1 cellular context compared by ENCODE assay signal in the genomic region with DNA sequence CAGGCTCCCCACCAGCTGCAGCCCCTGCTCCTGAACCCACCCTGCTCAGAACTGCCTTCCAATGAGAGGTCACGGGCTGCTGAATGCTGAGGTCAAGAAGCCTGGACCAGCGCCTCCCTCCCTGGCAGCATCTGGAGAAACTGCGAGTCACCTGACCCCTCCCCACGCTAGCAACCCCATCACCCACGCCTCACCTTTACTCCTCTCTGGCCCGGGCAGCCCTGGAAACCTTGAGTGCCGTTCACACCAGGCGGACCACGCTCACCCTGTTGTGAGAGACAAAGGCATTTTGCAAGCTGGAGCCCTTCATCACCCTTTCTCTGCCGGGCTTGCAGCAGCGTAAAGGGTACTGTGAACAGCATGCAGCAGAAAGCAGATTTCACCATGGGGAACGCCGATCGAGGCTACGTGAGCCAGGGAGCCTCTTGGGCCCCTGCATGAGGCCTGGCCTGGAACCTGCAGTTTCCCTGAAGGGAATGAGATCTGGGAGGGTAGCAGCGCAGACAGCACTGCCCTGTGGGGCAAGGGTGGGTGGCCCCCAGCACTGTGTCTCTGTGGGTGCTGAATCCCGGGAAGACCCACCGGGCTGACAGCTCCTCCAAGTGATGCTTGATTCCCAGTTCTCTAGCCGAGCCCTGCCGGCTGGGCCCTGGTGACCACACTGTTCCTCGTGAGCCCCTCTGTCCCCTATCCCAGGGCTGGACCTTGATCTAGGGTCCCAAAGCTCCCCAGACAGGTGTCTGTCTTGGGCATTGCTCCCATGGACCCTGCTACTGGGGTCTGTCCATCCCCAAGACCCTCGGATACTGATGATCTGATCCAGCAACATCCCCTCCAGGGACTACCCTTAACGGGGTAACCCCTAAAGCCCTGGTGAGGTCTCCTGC.
TF ChIP-seq lines count a peak whose summit lies in the region.

No MANE protein-coding gene starts in this region.

TF ChIP-seq in H1, 55 proteins besides CTCF, POLR2A, EP300 and RAD21:
- TF ChIP-seq, protein P1, sequence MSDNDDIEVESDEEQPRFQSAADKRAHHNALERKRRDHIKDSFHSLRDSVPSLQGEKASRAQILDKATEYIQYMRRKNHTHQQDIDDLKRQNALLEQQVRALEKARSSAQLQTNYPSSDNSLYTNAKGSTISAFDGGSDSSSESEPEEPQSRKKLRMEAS (IDR thresholded peaks at IDR 0.05), result peak; percentile 63
- TF ChIP-seq POU5F1 (IDR thresholded peaks at IDR 0.05; ENCODE audit: low read depth, low read length) (no peak), FOSL1 (IDR thresholded peaks at IDR 0.05; ENCODE audit: insufficient read depth, low read depth, low read length) (no peak), GTF2F1 (IDR thresholded peaks at IDR 0.05; ENCODE audit: borderline replicate concordance, low read depth, low read length) (no peak)
- TF ChIP-seq, protein P2, sequence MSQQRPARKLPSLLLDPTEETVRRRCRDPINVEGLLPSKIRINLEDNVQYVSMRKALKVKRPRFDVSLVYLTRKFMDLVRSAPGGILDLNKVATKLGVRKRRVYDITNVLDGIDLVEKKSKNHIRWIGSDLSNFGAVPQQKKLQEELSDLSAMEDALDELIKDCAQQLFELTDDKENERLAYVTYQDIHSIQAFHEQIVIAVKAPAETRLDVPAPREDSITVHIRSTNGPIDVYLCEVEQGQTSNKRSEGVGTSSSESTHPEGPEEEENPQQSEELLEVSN (IDR thresholded peaks at IDR 0.05), result peak; percentile 72
